1 cellular context compared by ENCODE assay signal in the genomic region with DNA sequence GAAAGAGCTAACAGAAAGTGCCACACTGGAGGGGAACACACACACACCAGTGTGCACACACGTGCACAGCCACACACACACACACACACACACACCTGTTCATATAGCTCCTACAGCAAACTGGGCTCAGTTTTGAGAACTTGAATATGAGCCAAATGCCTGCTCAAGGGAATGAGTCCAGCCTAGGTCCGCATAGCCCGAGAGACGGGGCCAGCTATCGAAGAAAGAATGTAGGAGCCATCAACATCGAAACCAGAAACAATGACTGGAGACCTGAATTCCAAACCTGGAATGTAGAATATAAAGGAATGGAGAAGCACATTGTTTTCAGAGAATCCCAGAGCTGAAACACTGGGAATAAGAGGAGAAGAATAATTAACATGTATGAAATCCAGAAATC.
TF ChIP-seq lines count a peak whose summit lies in the region.

No MANE protein-coding gene starts in this region.

TF ChIP-seq in H1, 55 proteins besides CTCF, POLR2A, EP300 and RAD21:
- no peak for TF ChIP-seq SP4 (IDR thresholded peaks at IDR 0.05; ENCODE audit: low read length)
- TF ChIP-seq GTF2F1 (IDR thresholded peaks at IDR 0.05; ENCODE audit: borderline replicate concordance, low read depth, low read length) = no peak
- TF ChIP-seq CBX5 (IDR thresholded peaks at IDR 0.05; ENCODE audit: low read depth, low read length) = no peak
- TF ChIP-seq KDM1A (IDR thresholded peaks at IDR 0.05; ENCODE audit: borderline replicate concordance, low read length) = no peak
- TF ChIP-seq GABPA (IDR thresholded peaks at IDR 0.05; ENCODE audit: borderline replicate concordance, insufficient read depth, low read length) = no peak
- TF ChIP-seq, protein P1, sequence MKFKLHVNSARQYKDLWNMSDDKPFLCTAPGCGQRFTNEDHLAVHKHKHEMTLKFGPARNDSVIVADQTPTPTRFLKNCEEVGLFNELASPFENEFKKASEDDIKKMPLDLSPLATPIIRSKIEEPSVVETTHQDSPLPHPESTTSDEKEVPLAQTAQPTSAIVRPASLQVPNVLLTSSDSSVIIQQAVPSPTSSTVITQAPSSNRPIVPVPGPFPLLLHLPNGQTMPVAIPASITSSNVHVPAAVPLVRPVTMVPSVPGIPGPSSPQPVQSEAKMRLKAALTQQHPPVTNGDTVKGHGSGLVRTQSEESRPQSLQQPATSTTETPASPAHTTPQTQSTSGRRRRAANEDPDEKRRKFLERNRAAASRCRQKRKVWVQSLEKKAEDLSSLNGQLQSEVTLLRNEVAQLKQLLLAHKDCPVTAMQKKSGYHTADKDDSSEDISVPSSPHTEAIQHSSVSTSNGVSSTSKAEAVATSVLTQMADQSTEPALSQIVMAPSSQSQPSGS (IDR thresholded peaks at IDR 0.05; ENCODE audit: low read length) = no peak
- no peak for TF ChIP-seq SP1 (IDR thresholded peaks at IDR 0.05; ENCODE audit: low read depth, low read length)
